ENCODE assay signal across 8 cellular contexts in the genomic region with DNA sequence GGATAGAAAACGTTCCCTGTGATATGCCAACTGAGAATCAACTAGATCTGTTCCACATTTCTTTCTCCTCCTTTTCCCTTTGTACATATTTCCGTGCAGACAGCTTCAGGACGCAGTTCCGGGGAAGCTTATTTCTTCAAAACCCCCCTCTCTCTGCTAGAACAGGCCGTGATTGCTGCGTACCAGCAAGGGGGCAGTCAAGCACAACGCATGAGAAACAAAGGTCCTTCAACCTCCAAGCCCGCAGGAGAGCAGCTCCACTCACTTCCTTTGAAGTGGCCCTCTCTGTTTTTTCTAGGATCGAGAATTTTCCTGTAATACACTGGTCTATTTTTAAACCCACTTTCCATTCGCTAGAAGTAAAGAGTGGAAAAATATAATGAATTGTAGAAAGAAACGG.
DNase-seq lines count a peak whose midpoint lies in the region; ATAC-seq, FAIRE-seq and TF ChIP-seq lines count a peak whose summit lies in the region.

No MANE protein-coding gene starts in this region.

- peak; percentile 84 for FAIRE-seq in endometrium (lab: Jason Lieb, UNC)

- DNase-seq in GM13977 (ENCODE audit: low spot score) (peak; percentile 32), NCI-H526 treated with DMSO at 0.1 percent for 48 hours (lab: John Stamatoyannopoulos, UW) (peak; percentile 17), midbrain (lab: John Stamatoyannopoulos, UW) (peak; percentile 76), T-helper 2 cell (no peak)
- no peak for DNase-seq in stimulated activated naive CD8-positive, alpha-beta T cell treated with anti-CD3 and anti-CD28 coated beads, Interleukin-15, Interleukin-2, amounts not matched to agents 100 U/mL and 50 U/mL, for 24 hours

- ATAC-seq in HG03520 (IDR thresholded peaks at IDR 0.05; ENCODE audit: unreplicated experiment), result no peak
- no peak for ATAC-seq in HG03442 (IDR thresholded peaks at IDR 0.05; ENCODE audit: unreplicated experiment)
- ATAC-seq in stimulated activated naive CD8-positive, alpha-beta T cell treated with anti-CD3 and anti-CD28 coated beads, Interleukin-15, Interleukin-2, amounts not matched to agents 100 U/mL and 50 U/mL, for 24 hours, result no peak

- peak; percentile 31 for TF ChIP-seq CTCF in GM13977 (IDR thresholded peaks at IDR 0.05; ENCODE audit: extremely low read depth, insufficient read depth, missing control alignments)

- in situ Hi-C loops in GM13977 (cut with MboI; ENCODE audit: low pct_unique_long_range_greater_than_20kb, low sequenced_read_pairs, unreplicated experiment), result no loop called here

Comparison
In these comparisons a context has a peak if more than half of its experiments do, and no peak if none do; other contexts are left out.
1. DNase-seq: peak in GM13977 (single experiment), NCI-H526 treated with DMSO at 0.1 percent for 48 hours (single experiment) and midbrain (single experiment); none in T-helper 2 cell (0 of 5) and stimulated activated naive CD8-positive, alpha-beta T cell treated with anti-CD3 and anti-CD28 coated beads, Interleukin-15, Interleukin-2, amounts not matched to agents 100 U/mL and 50 U/mL, for 24 hours (single experiment).